19 cellular contexts compared by ENCODE assay signal in the genomic region with DNA sequence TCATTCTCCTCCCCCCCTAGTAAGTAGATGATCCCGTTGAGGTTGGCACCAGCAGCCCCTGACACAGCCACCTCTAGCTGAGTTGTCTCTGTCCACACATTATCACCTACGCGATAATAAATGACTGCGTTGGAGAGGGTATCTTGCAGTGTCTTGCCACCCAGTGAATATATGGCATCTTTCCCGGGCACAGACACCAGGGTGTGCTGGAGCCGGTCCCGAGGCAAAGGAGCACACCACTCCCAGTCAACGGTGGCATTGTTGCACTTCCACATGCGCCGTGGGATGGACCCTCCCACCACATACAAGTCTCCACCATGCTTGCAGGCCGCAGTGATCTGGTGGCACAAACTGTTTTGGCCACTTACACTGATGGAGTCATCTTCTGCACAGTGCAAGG. TPM values are rescaled to one million over a fixed set of nuclear protein-coding genes. Genes with fewer than 3 reads are reported as not detected.
DNase-seq lines count a peak whose midpoint lies in the region; ATAC-seq, FAIRE-seq and TF ChIP-seq lines count a peak whose summit lies in the region.
"Had no signal": no experiment of that assay in that cellular context is flagged by ENCODE, and none has a peak within 500 bp of the region (broad histone marks: within the 10 kb centered on the region; RNA-seq: fewer than 3 reads in every experiment).

No MANE protein-coding gene starts in this region.

- TF ChIP-seq CTCF in DND-41 (IDR thresholded peaks at IDR 0.05; ENCODE audit: borderline replicate concordance, extremely low read depth, low read length, poor library complexity, severe bottlenecking) (no peak), endothelial cell (IDR thresholded peaks at IDR 0.05; ENCODE audit: unreplicated experiment) (no peak)

- H2AK5ac ChIP-seq in neuronal stem cell (ENCODE audit: low read depth, low read length): no peak overlapping the region

- peak overlapping the region; percentile 53 for H3K27ac Mint-ChIP-seq in endothelial cell (ENCODE audit: unreplicated experiment)
- H3K27ac Mint-ChIP-seq: natural killer cell; T-helper 2 cell treated with Interferon-gamma antibody and Interleukin-4, amounts not matched to agents 5 μg/mL and 100 μg/mL, for 36 hours had no signal

- no peak overlapping the region for H2AFZ ChIP-seq in DND-41 (ENCODE audit: low read depth, low read length)
- no peak overlapping the region for H2AFZ ChIP-seq in neuronal stem cell (ENCODE audit: low read length)

- H3K9ac ChIP-seq in DND-41 (ENCODE audit: low read depth, low read length) (no peak overlapping the region), neuronal stem cell (ENCODE audit: low read depth, low read length, poor library complexity) (peak overlapping the region; percentile 24)

- no peak overlapping the region for H3K4ac ChIP-seq in neuronal stem cell (ENCODE audit: low read length)

- H4K91ac ChIP-seq in neuronal stem cell (ENCODE audit: low read depth, low read length, poor library complexity): no peak overlapping the region

- H4K8ac ChIP-seq in neuronal stem cell (ENCODE audit: low read depth, low read length): peak overlapping the region; percentile 45

- peaks cover 7% of the 10 kb centered on the region for H3K79me1 ChIP-seq in neuronal stem cell (ENCODE audit: low read depth, low read length)

- peaks cover 44% of the 10 kb centered on the region for H3K4me1 Mint-ChIP-seq in endothelial cell (ENCODE audit: unreplicated experiment)

- DNase-seq in DND-41 (no peak), endothelial cell (ENCODE audit: low spot score) (no peak), neuronal stem cell (ENCODE audit: low spot score) (no peak), SIG-M5 (lab: John Stamatoyannopoulos, UW) (no peak), GM19239 (ENCODE audit: insufficient read length, low spot score) (no peak), NCI-H1436 (lab: John Stamatoyannopoulos, UW) (no peak)
- DNase-seq: activated naive CD4-positive, alpha-beta T cell treated with Interleukin-2 at 50 U/mL for 16 hours; Caco-2; effector memory CD4-positive, alpha-beta T cell; HCEC 1CT; mammary epithelial cell; natural killer cell; NCI-H2171; stimulated activated CD4-positive, alpha-beta T cell treated with anti-CD3 and anti-CD28 coated beads, Interleukin-2, amount 100 ng/mL, for 48 hours; stimulated activated CD8-positive, alpha-beta memory T cell treated with anti-CD3 and anti-CD28 coated beads, Interleukin-4, amount 100 ng/mL, for 48 hours had no signal

- no peak overlapping the region for H3K4me3 Mint-ChIP-seq in endothelial cell (ENCODE audit: unreplicated experiment)
- H3K4me3 Mint-ChIP-seq: natural killer cell; T-helper 2 cell treated with Interferon-gamma antibody and Interleukin-4, amounts not matched to agents 5 μg/mL and 100 μg/mL, for 36 hours had no signal

- H3K27me3 Mint-ChIP-seq in endothelial cell (ENCODE audit: unreplicated experiment): peaks cover 7% of the 10 kb centered on the region

- no peak overlapping the region for H2BK15ac ChIP-seq in neuronal stem cell (ENCODE audit: low read length)

- H3K36me3 ChIP-seq in DND-41 (ENCODE audit: insufficient read depth, low read length) (peaks cover 86% of the 10 kb centered on the region), neuronal stem cell (replicated peaks in 1 of 2; ENCODE audit: control insufficient read depth in 2 of 2, insufficient read depth in 2 of 2, low read length in 2 of 2) (peaks cover 25 to 74% of the 10 kb centered on the region in 2 donors)

- peaks cover 27% of the 10 kb centered on the region for H3K36me3 Mint-ChIP-seq in endothelial cell (ENCODE audit: low read depth, unreplicated experiment)
- H3K36me3 Mint-ChIP-seq: natural killer cell had no signal

- H3K4me1 ChIP-seq in DND-41 (ENCODE audit: insufficient read depth, low read length): peaks cover 19% of the 10 kb centered on the region
- H3K4me1 ChIP-seq in neuronal stem cell (ENCODE audit: control insufficient read depth in 2 of 2, insufficient read depth in 1 of 2, low read depth in 1 of 2, low read length in 2 of 2): peaks cover 5 to 12% of the 10 kb centered on the region in 2 donors

- H3K27ac ChIP-seq in DND-41 (ENCODE audit: low read length): no peak overlapping the region
- no peak overlapping the region for H3K27ac ChIP-seq in neuronal stem cell (replicated peaks; ENCODE audit: low read length)
- H3K27ac ChIP-seq: tibial artery had no signal

- H3K18ac ChIP-seq in neuronal stem cell (ENCODE audit: low read length): no peak overlapping the region

- H4K20me1 ChIP-seq in DND-41 (ENCODE audit: insufficient read depth, low read length): peaks cover 13% of the 10 kb centered on the region; the same call in 1 of the 2 replicates

- no peak overlapping the region for H3K4me3 ChIP-seq in DND-41 (ENCODE audit: low read depth in 1 of 2, low read length in 2 of 2)
- H3K4me3 ChIP-seq in neuronal stem cell (ENCODE audit: low read length in 2 of 2): peak overlapping the region in 1 of 2 donors; percentile 41
- H3K4me3 ChIP-seq: tibial artery had no signal

- no peaks in the 10 kb centered on the region for H3K9me3 Mint-ChIP-seq in endothelial cell (ENCODE audit: unreplicated experiment)
- H3K9me3 Mint-ChIP-seq: brain; natural killer cell; T-helper 2 cell treated with Interferon-gamma antibody and Interleukin-4, amounts not matched to agents 5 μg/mL and 100 μg/mL, for 36 hours had no signal

- no peak overlapping the region for H2BK12ac ChIP-seq in neuronal stem cell (ENCODE audit: low read length)

- H2BK5ac ChIP-seq in neuronal stem cell (ENCODE audit: low read length): no peak overlapping the region

- no peak overlapping the region for H3K14ac ChIP-seq in neuronal stem cell (ENCODE audit: low read length)

- FAIRE-seq in GM19239 (lab: Jason Lieb, UNC): no peak
- FAIRE-seq: G401.6 had no signal

- no CpG with 5 or more reads among the region's 11 CpGs for WGBS in neuronal stem cell (ENCODE audit: extremely low coverage in 2 of 2, insufficient read length in 2 of 2, insufficient replicate concordance in 1 of 2), 2 donors

- no peak overlapping the region for H2BK120ac ChIP-seq in neuronal stem cell (ENCODE audit: low read depth, low read length)

- 0 out of 2 replicates have a peak overlapping the region, but pooled peaks have one; percentile 19 for H3K4me2 ChIP-seq in DND-41 (ENCODE audit: insufficient read depth, low read length)
- no peak overlapping the region for H3K4me2 ChIP-seq in neuronal stem cell (ENCODE audit: insufficient read depth, low read length, poor library complexity, severe bottlenecking)

- H3K23ac ChIP-seq in neuronal stem cell (ENCODE audit: low read depth, low read length, poor library complexity): no peak overlapping the region

- no peaks in the 10 kb centered on the region for H3K9me3 ChIP-seq in DND-41 (ENCODE audit: insufficient read depth, low read length, severe bottlenecking)
- peaks cover 0 to 2% of the 10 kb centered on the region in 2 donors for H3K9me3 ChIP-seq in neuronal stem cell (replicated peaks in 1 of 2; ENCODE audit: control insufficient read depth in 2 of 2, insufficient read depth in 1 of 2, low read depth in 1 of 2, low read length in 2 of 2)
- H3K9me3 ChIP-seq: Caco-2, tibial artery had no signal

- no peak; the same call in 2 of the 3 replicates for ATAC-seq in DND-41 (ENCODE audit: insufficient read depth, low read depth)
- ATAC-seq: natural killer cell had no signal

- H3K79me2 ChIP-seq in DND-41 (ENCODE audit: insufficient read depth, low read length): peaks cover 77% of the 10 kb centered on the region

- H3K27me3 ChIP-seq in DND-41 (ENCODE audit: insufficient read depth, low read length, poor library complexity): no peaks in the 10 kb centered on the region
- H3K27me3 ChIP-seq in neuronal stem cell (ENCODE audit: control insufficient read depth in 3 of 3, insufficient read depth in 3 of 3, low read depth in 1 of 3, low read length in 3 of 3): no peaks in the 10 kb centered on the region
- H3K27me3 ChIP-seq: tibial artery had no signal

RNA-seq across cellular contexts. Expression of a gene that starts 5.4 kb away (rescaled TPM):
- 12.1 TPM for total RNA-seq in endothelial cell (ENCODE audit: unreplicated experiment)
- polyA plus RNA-seq in neuronal stem cell (2013, experiment 1 of 2): 7.3 TPM
- polyA plus RNA-seq in neuronal stem cell (2013, experiment 2 of 2): 6.9 TPM

RNA-seq across cellular contexts. Expression of a gene that starts 5.6 kb away (rescaled TPM):
- 199 TPM for total RNA-seq in endothelial cell (ENCODE audit: unreplicated experiment)
- 103 TPM for polyA plus RNA-seq in neuronal stem cell (2013, experiment 1 of 2)
- 96.2 TPM for polyA plus RNA-seq in neuronal stem cell (2013, experiment 2 of 2)

RNA-seq across cellular contexts. Expression of a gene that starts 7.9 kb away (rescaled TPM):
- 34.9 TPM for total RNA-seq in endothelial cell (ENCODE audit: unreplicated experiment)
- 58.3 TPM for polyA plus RNA-seq in neuronal stem cell (2013, experiment 1 of 2)
- polyA plus RNA-seq in neuronal stem cell (2013, experiment 2 of 2): 60.4 TPM

RNA-seq across cellular contexts. Expression of a gene that starts 13.2 kb away (rescaled TPM):
- 0.31 TPM for total RNA-seq in endothelial cell (ENCODE audit: unreplicated experiment)
- polyA plus RNA-seq in neuronal stem cell (2013, experiment 1 of 2): not detected
- polyA plus RNA-seq in neuronal stem cell (2013, experiment 2 of 2): not detected
- total RNA-seq: Caco-2, mammary epithelial cell had no signal
- polyA plus RNA-seq: mammary epithelial cell had no signal

RNA-seq across cellular contexts. Expression of a gene that starts 20.4 kb away (rescaled TPM):
- 162 TPM for total RNA-seq in endothelial cell (ENCODE audit: unreplicated experiment)
- polyA plus RNA-seq in neuronal stem cell (2013, experiment 1 of 2): 111 TPM
- polyA plus RNA-seq in neuronal stem cell (2013, experiment 2 of 2): 123 TPM
